Comparison of ENCODE assay signal across 23 cellular contexts in the genomic region with DNA sequence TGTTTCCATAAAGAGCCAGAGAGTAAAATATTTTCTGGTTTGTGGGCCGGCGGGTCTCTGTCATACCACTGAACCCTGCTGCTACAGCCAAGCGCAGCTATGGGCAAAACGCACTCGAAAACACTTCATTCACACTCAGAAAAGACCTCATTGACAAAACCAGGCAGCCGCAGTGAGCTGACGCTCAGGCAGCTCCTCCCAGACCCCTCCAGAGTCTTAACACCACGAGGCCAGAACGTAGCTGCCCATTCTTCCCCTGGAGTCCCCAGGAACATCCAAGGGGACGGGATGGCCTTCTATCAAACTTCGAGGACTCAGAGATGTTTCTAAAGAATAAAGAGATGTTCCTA. TPM values are rescaled to one million over a fixed set of nuclear protein-coding genes. Genes with fewer than 3 reads are reported as not detected.
DNase-seq lines count a peak whose midpoint lies in the region; ATAC-seq and TF ChIP-seq lines count a peak whose summit lies in the region.
"Had no signal": no experiment of that assay in that cellular context is flagged by ENCODE, and none has a peak within 500 bp of the region (broad histone marks: within the 10 kb centered on the region; RNA-seq: fewer than 3 reads in every experiment).

No MANE protein-coding gene starts in this region.

- H3K9me3 ChIP-seq in SK-N-SH (no peaks in the 10 kb centered on the region), PC-9 (ENCODE audit: insufficient read depth, low read depth) (no peaks in the 10 kb centered on the region), spleen (no peaks in the 10 kb centered on the region)
- H3K9me3 ChIP-seq: heart left ventricle, psoas muscle, SJCRH30, transverse colon had no signal

- CTCF ChIA-PET in SK-N-SH (lab: Yijun Ruan, JAX): interaction anchor here (1.0 to 3.2 kb wide), 4 partner anchors 61 to 524 kb away, joined by 4 to 32 read pairs (median 14); no protein-coding TSS in a partner anchor
- CTCF ChIA-PET in PC-9 (lab: Charles Lee): no interaction called here
- CTCF ChIA-PET in HEK293T (lab: Yijun Ruan, JAX): no interaction called here

- H3K27me3 ChIP-seq in SK-N-SH (ENCODE audit: insufficient read depth) (no peaks in the 10 kb centered on the region), PC-9 (ENCODE audit: insufficient read depth, low read depth) (no peaks in the 10 kb centered on the region), spleen (replicated peaks in 1 of 7) (no peaks in the 10 kb centered on the region)
- H3K27me3 ChIP-seq: brain microvascular endothelial cell, heart left ventricle, SJCRH30, transverse colon had no signal

- intact Hi-C loops in PC-9 (cut with micrococcal nuclease; ENCODE audit: unreplicated experiment): loop anchor here (1.0 to 2.0 kb wide), 3 partner anchors 43 to 93 kb away; no protein-coding TSS in a partner anchor
- intact Hi-C loops in spleen (cut with DNase I; ENCODE audit: low total_unique reads): loop anchor here (10.0 kb wide), 2 partner anchors 51 to 429 kb away; no protein-coding TSS in a partner anchor

- H3K27ac ChIP-seq in SK-N-SH (ENCODE audit: low read depth in 2 of 2, low read length in 1 of 2) (no peak overlapping the region; a peak in 1 of 4 replicates), PC-9 (0 out of 2 replicates have a peak overlapping the region, but pooled peaks have one; percentile 6), spleen (no peak overlapping the region)
- H3K27ac ChIP-seq: brain microvascular endothelial cell, psoas muscle, SJCRH30, transverse colon had no signal

- DNase-seq in SK-N-SH (peak; percentile 19), PC-9 (no peak), epidermal melanocyte (ENCODE audit: insufficient read length, low spot score) (peak; percentile 15), spleen (peak; percentile 48), retina (no peak), HEK293T (ENCODE audit: extremely low spot score) (no peak), NCI-H1105 treated with DMSO at 0.1 percent for 48 hours (lab: John Stamatoyannopoulos, UW) (no peak)
- DNase-seq: brain microvascular endothelial cell; DMS53; mammary epithelial cell; NCI-H446; stimulated activated CD4-positive, alpha-beta T cell treated with anti-CD3 and anti-CD28 coated beads, Interleukin-12 subunit alpha, Interleukin-12 subunit beta, amount 100 ng/mL, for 4 hours; transverse colon had no signal

- no peak for TF ChIP-seq EP300 in SK-N-SH (IDR thresholded peaks at IDR 0.05; ENCODE audit: borderline replicate concordance in 1 of 2, low read depth in 1 of 2, low read length in 1 of 2)

- TF ChIP-seq CTCF in SK-N-SH (IDR thresholded peaks at IDR 0.05): no peak
- TF ChIP-seq CTCF in PC-9 (conservative IDR thresholded peaks at IDR 0.05): no peak
- no peak for TF ChIP-seq CTCF in spleen (IDR thresholded peaks at IDR 0.05 in 8 of 11, conservative IDR thresholded peaks at IDR 0.05 in 3 of 11)

- H3K4me2 ChIP-seq in SK-N-SH (no peak overlapping the region), PC-9 (no peak overlapping the region)

- peaks cover 3% of the 10 kb centered on the region; the same call in 1 of the 2 replicates for H3K79me2 ChIP-seq in SK-N-SH (ENCODE audit: insufficient read depth)
- H3K79me2 ChIP-seq in PC-9 (ENCODE audit: low read depth): peaks cover 44% of the 10 kb centered on the region

- H3F3A ChIP-seq in SK-N-SH (replicated peaks; ENCODE audit: insufficient read depth) (no peaks in the 10 kb centered on the region), PC-9 (ENCODE audit: insufficient read depth, low read depth) (peaks cover 73% of the 10 kb centered on the region)

- TF ChIP-seq RAD21 in SK-N-SH (IDR thresholded peaks at IDR 0.05; ENCODE audit: low read length): no peak

- peaks cover 22% of the 10 kb centered on the region for H4K20me1 ChIP-seq in SK-N-SH (ENCODE audit: insufficient read depth)
- H4K20me1 ChIP-seq in PC-9 (ENCODE audit: insufficient read depth): peaks cover 71% of the 10 kb centered on the region

- ATAC-seq in SK-N-SH treated with all-trans-retinoic acid at 6 μM for 48 hours: no peak
- ATAC-seq: activated CD4-positive, alpha-beta T cell treated with anti-CD3 and anti-CD28 coated beads for 36 hours; heart left ventricle; HepG2; naive thymus-derived CD8-positive, alpha-beta T cell; psoas muscle; stimulated activated effector memory CD8-positive, alpha-beta T cell treated with anti-CD3 and anti-CD28 coated beads, Interleukin-12 subunit alpha, Interleukin-12 subunit beta, amount 100 ng/mL, for 72 hours had no signal

- WGBS in SK-N-SH (ENCODE audit: low lambda C conversion rate): 91% methylated on average over 9 of the region's 11 CpGs
- WGBS in spleen, 5 donors: 90 to 93% (median 91%) methylated on average over 11 of the region's 11 CpGs

- no peak overlapping the region for H3K9ac ChIP-seq in SK-N-SH

- no TSS peak for BruUV-seq in PC-9 (replicated peaks; lab: Mats Ljungman, UMichigan)

- H3K4me3 ChIP-seq in SK-N-SH (ENCODE audit: low read depth in 2 of 2, low read length in 1 of 2) (no peak overlapping the region), PC-9 (no peak overlapping the region), spleen (no peak overlapping the region)
- H3K4me3 ChIP-seq: heart left ventricle, psoas muscle, SJCRH30, transverse colon had no signal

- H3K36me3 ChIP-seq in SK-N-SH (replicated peaks in 1 of 2; ENCODE audit: control insufficient read depth in 1 of 2, insufficient read depth in 2 of 2, low read length in 1 of 2): peaks cover 7 to 61% of the 10 kb centered on the region in 2 experiments
- H3K36me3 ChIP-seq in PC-9 (ENCODE audit: low read depth): peaks cover 40% of the 10 kb centered on the region
- H3K36me3 ChIP-seq in spleen: peaks cover 0 to 58% (median 23%) of the 10 kb centered on the region in 6 donors
- H3K36me3 ChIP-seq: transverse colon had no signal

- H3K4me1 ChIP-seq in SK-N-SH (ENCODE audit: control insufficient read depth in 1 of 2, insufficient read depth in 2 of 2, low read depth in 1 of 2, low read length in 1 of 2) (peaks cover 0 to 19% of the 10 kb centered on the region in 2 experiments; a peak in 1 of 4 replicates), PC-9 (replicated peaks; ENCODE audit: insufficient read depth) (no peaks in the 10 kb centered on the region), spleen (peaks cover 0 to 39% (median 19%) of the 10 kb centered on the region in 6 donors)
- H3K4me1 ChIP-seq: SJCRH30 had no signal

- POLR2A ChIA-PET in SK-N-SH (lab: Yijun Ruan, JAX) (no interaction called here), PC-9 (lab: Charles Lee; ENCODE audit: unreplicated experiment) (no interaction called here), HEK293T (lab: Yijun Ruan, JAX) (no interaction called here)

- H2AFZ ChIP-seq in SK-N-SH (ENCODE audit: low read depth) (no peak overlapping the region), PC-9 (no peak overlapping the region)

- H3K9me2 ChIP-seq in SK-N-SH (no peaks in the 10 kb centered on the region), PC-9 (ENCODE audit: insufficient read depth) (no peaks in the 10 kb centered on the region)

- TF ChIP-seq POLR2A in spleen (IDR thresholded peaks at IDR 0.05): no peak

TF ChIP-seq in SK-N-SH, 30 proteins besides CTCF, POLR2A, EP300 and RAD21 (continues in another document):
- no peak for TF ChIP-seq POLR2AphosphoS5 (IDR thresholded peaks at IDR 0.05; ENCODE audit: low read depth, low read length)

TF ChIP-seq in SK-N-SH treated with all-trans-retinoic acid at 6 μM for 48 hours, 23 proteins besides CTCF, POLR2A, EP300 and RAD21 (continues in another document):
- TF ChIP-seq ZNF8 (CRISPR knock-in tag; IDR thresholded peaks at IDR 0.05) (no peak), TOX (CRISPR knock-in tag; IDR thresholded peaks at IDR 0.05; ENCODE audit: borderline replicate concordance) (no peak), ZNF565 (CRISPR knock-in tag; conservative IDR thresholded peaks at IDR 0.05; ENCODE audit: low read depth) (no peak), TCF4 (CRISPR knock-in tag; IDR thresholded peaks at IDR 0.05; ENCODE audit: borderline replicate concordance) (no peak)
- TF ChIP-seq, protein P1, sequence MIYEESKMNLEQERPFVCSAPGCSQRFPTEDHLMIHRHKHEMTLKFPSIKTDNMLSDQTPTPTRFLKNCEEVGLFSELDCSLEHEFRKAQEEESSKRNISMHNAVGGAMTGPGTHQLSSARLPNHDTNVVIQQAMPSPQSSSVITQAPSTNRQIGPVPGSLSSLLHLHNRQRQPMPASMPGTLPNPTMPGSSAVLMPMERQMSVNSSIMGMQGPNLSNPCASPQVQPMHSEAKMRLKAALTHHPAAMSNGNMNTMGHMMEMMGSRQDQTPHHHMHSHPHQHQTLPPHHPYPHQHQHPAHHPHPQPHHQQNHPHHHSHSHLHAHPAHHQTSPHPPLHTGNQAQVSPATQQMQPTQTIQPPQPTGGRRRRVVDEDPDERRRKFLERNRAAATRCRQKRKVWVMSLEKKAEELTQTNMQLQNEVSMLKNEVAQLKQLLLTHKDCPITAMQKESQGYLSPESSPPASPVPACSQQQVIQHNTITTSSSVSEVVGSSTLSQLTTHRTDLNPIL (CRISPR knock-in tag; IDR thresholded peaks at IDR 0.05; ENCODE audit: low read depth): no peak

TF ChIP-seq in HEK293T, 16 proteins besides CTCF, POLR2A, EP300 and RAD21:
- TF ChIP-seq FOXM1 (IDR thresholded peaks at IDR 0.05; ENCODE audit: borderline replicate concordance): no peak
- TF ChIP-seq, protein P2, sequence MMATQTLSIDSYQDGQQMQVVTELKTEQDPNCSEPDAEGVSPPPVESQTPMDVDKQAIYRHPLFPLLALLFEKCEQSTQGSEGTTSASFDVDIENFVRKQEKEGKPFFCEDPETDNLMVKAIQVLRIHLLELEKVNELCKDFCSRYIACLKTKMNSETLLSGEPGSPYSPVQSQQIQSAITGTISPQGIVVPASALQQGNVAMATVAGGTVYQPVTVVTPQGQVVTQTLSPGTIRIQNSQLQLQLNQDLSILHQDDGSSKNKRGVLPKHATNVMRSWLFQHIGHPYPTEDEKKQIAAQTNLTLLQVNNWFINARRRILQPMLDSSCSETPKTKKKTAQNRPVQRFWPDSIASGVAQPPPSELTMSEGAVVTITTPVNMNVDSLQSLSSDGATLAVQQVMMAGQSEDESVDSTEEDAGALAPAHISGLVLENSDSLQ (IDR thresholded peaks at IDR 0.05): no peak
- no peak for TF ChIP-seq SUZ12 (IDR thresholded peaks at IDR 0.05)
- TF ChIP-seq TARDBP (IDR thresholded peaks at IDR 0.05): no peak

RNA-seq across cellular contexts. Expression of a gene that starts 35.6 kb away (rescaled TPM):
- polyA plus RNA-seq in SK-N-SH (2012; rRNA removed) (not detected in 2 replicates), spleen (10 to 100 TPM in 1 of 3 donors, 1 to 10 TPM in 2; 8.6 to 11.2 (median 9.8) TPM)
- polyA plus RNA-seq in SK-N-SH (2012; cell fraction: cytosol; rRNA removed): not detected in 2 replicates
- not detected in 2 replicates for polyA plus RNA-seq in SK-N-SH (2012; cell fraction: nucleus; rRNA removed)
- total RNA-seq in PC-9 (2021) (not detected in 2 replicates), spleen (10 to 100 TPM; 11.7 to 28.4 (median 20.9) TPM)
- total RNA-seq: dermis microvascular lymphatic vessel endothelial cell, fibroblast of lung, HepG2, mammary epithelial cell had no signal
- polyA plus RNA-seq: fibroblast of lung, HepG2, mammary epithelial cell had no signal

RNA-seq across cellular contexts. Expression of a gene that starts 54.0 kb away (rescaled TPM):
- polyA plus RNA-seq in SK-N-SH (2012; rRNA removed): 5.9 and 7.1 TPM in 2 replicates
- polyA plus RNA-seq in SK-N-SH (2012; cell fraction: cytosol; rRNA removed): 6.1 and 6.8 TPM in 2 replicates
- 7.9 and 8.1 TPM in 2 replicates for polyA plus RNA-seq in SK-N-SH (2012; cell fraction: nucleus; rRNA removed)
- total RNA-seq in PC-9 (2021): 163 and 177 TPM in 2 replicates
- 10 to 100 TPM in 5 of 7 donors, 1 to 10 TPM in 2; 7.3 to 15.7 (median 10.9) TPM for total RNA-seq in spleen
- polyA plus RNA-seq in spleen: 1 to 10 TPM; 4.8 to 7.9 (median 6.7) TPM
- total RNA-seq: HepG2 had no signal
- polyA plus RNA-seq: HepG2 had no signal

Comparison
In these comparisons a context has a peak if more than half of its experiments do, and no peak if none do; other contexts are left out.
1. DNase-seq: peak in SK-N-SH (single experiment), epidermal melanocyte (single experiment) and spleen (single experiment); none in PC-9 (0 of 2), retina (single experiment), HEK293T (single experiment) and NCI-H1105 treated with DMSO at 0.1 percent for 48 hours (single experiment).
2. RNA of a gene that starts 35.6 kb away (total RNA-seq): 11.7 to 28.4 TPM in spleen; not detected in PC-9; every median in the first group is over 10 times any median in the second.